ENCODE assay signal across 8 cellular contexts in genomic region chr2:118310016-118310877, GRCh38.
DNase-seq lines count a peak whose midpoint lies in the region; ATAC-seq, FAIRE-seq and TF ChIP-seq lines count a peak whose summit lies in the region.

No MANE protein-coding gene starts in this region.

- peak; percentile 68 to 83 for TF ChIP-seq POLR2A in H1 (IDR thresholded peaks at IDR 0.05; ENCODE audit: control extremely low read depth in 1 of 2, low read depth in 2 of 2, low read length in 2 of 2)

- H3K4me1 ChIP-seq in H1 (replicated peaks in 1 of 4; ENCODE audit: control insufficient read depth in 3 of 4, insufficient read depth in 4 of 4, low read length in 3 of 4) (peaks cover 0 to 18% (median 11%) of the 10 kb centered on the region in 4 experiments; a peak in 5 of 7 replicates), mucosa of rectum (ENCODE audit: control insufficient read depth in 2 of 2, insufficient read depth in 2 of 2, low read length in 2 of 2) (no peaks in the 10 kb centered on the region)

- H2BK120ac ChIP-seq in H1 (replicated peaks; ENCODE audit: low read depth, low read length): peak overlapping the region; percentile 58

- H4K20me1 ChIP-seq in H1 (replicated peaks in 1 of 2; ENCODE audit: control insufficient read depth in 1 of 2, insufficient read depth in 2 of 2, low read length in 2 of 2): no peaks in the 10 kb centered on the region

- no peak for FAIRE-seq in H1 (lab: Jason Lieb, UNC)

- peak; percentile 70 for ATAC-seq in GM19043 (IDR thresholded peaks at IDR 0.05; ENCODE audit: low read depth, unreplicated experiment)
- ATAC-seq in activated CD8-positive, alpha-beta T cell treated with anti-CD3 and anti-CD28 coated beads, Interleukin-2, amount 10 ng/mL, durations not matched to agents 7 days and 5 days: peak; percentile 80
- ATAC-seq in GM18867 (IDR thresholded peaks at IDR 0.05; ENCODE audit: unreplicated experiment): no peak

- CTCF ChIA-PET in AG04450 (lab: Charles Lee): no interaction called here
- CTCF ChIA-PET in activated CD8-positive, alpha-beta T cell treated with anti-CD3 and anti-CD28 coated beads, Interleukin-2, amount 10 ng/mL, durations not matched to agents 7 days and 5 days (lab: Charles Lee): no interaction called here
- CTCF ChIA-PET in H1 (lab: Charles Lee; ENCODE audit: partially characterized antibody): no interaction called here

- peak overlapping the region; percentile 86 for H4K8ac ChIP-seq in H1 (ENCODE audit: extremely low read depth, insufficient read depth, low read length)

- peaks cover 25% of the 10 kb centered on the region for H3K27me3 Mint-ChIP-seq in activated CD8-positive, alpha-beta T cell treated with anti-CD3 and anti-CD28 coated beads, Interleukin-2, amount 10 ng/mL, durations not matched to agents 7 days and 5 days (ENCODE audit: low read depth)

- no peak overlapping the region for H3K14ac ChIP-seq in H1 (ENCODE audit: insufficient read length)

- no peak overlapping the region for H2BK15ac ChIP-seq in H1 (ENCODE audit: low read length)

- no peaks in the 10 kb centered on the region for H3K79me2 ChIP-seq in H1 (ENCODE audit: control insufficient read depth in 1 of 2, insufficient read depth in 2 of 2, low read length in 2 of 2)

- POLR2A ChIA-PET in AG04450 (lab: Yijun Ruan, JAX): no interaction called here
- POLR2A ChIA-PET in activated CD8-positive, alpha-beta T cell treated with anti-CD3 and anti-CD28 coated beads, Interleukin-2, amount 10 ng/mL, durations not matched to agents 7 days and 5 days (lab: Charles Lee): interaction anchor here (1.0 kb wide), 1 partner anchor 14 kb away, joined by 3 read pairs; no protein-coding TSS in a partner anchor
- POLR2A ChIA-PET in H1 (lab: Charles Lee; ENCODE audit: partially characterized antibody): interaction anchor here (0.7 to 1.1 kb wide), 3 partner anchors 9 to 24 kb away, joined by 3 to 9 read pairs (median 4); no protein-coding TSS in a partner anchor

- peak overlapping the region; percentile 70 to 83 for H3K4me2 ChIP-seq in H1 (ENCODE audit: insufficient read depth in 1 of 2, low read depth in 2 of 2, low read length in 2 of 2)

- 2% methylated on average over 53 of the region's 57 CpGs; no CpG with 5 or more reads in 1 of the 2 experiments for WGBS in H1 (ENCODE audit: extremely low coverage in 1 of 2, insufficient coverage in 1 of 2, insufficient read length in 1 of 2, insufficient replicate concordance in 2 of 2, low coverage in 1 of 2, low lambda C conversion rate in 2 of 2, missing lambda C conversion rate in 1 of 2), 2 experiments

- H3K4me1 Mint-ChIP-seq in activated CD8-positive, alpha-beta T cell treated with anti-CD3 and anti-CD28 coated beads, Interleukin-2, amount 10 ng/mL, durations not matched to agents 7 days and 5 days (ENCODE audit: low read depth): peaks cover 11% of the 10 kb centered on the region

- H3K9ac ChIP-seq in H1 (replicated peaks in 1 of 4; ENCODE audit: extremely low read depth in 1 of 4, low read depth in 3 of 4, low read length in 3 of 4) (peak overlapping the region; percentile 54 to 88 (median 70)), mucosa of rectum (ENCODE audit: low read depth in 1 of 2, low read length in 2 of 2) (peak overlapping the region in 1 of 2 donors; percentile 50)

- H3K4me3 Mint-ChIP-seq in activated CD8-positive, alpha-beta T cell treated with anti-CD3 and anti-CD28 coated beads, Interleukin-2, amount 10 ng/mL, durations not matched to agents 7 days and 5 days: peak overlapping the region; percentile 75

- H2BK12ac ChIP-seq in H1 (ENCODE audit: low read depth, low read length): peak overlapping the region; percentile 68; the same call in 1 of the 2 replicates

- no peak for DNase-seq in AG04450 (ENCODE audit: low read depth, low spot score)
- peak; percentile 25 for DNase-seq in HPDE6-E6E7 (ENCODE audit: extremely low spot score)
- DNase-seq in activated CD8-positive, alpha-beta T cell treated with anti-CD3 and anti-CD28 coated beads, Interleukin-2, amount 10 ng/mL, durations not matched to agents 7 days and 5 days: peak; percentile 72
- DNase-seq in H1 (ENCODE audit: low read depth in 1 of 2, low spot score in 2 of 2): peak in 1 of 2 experiments; percentile 79
- DNase-seq in stimulated activated CD8-positive, alpha-beta memory T cell treated with anti-CD3 and anti-CD28 coated beads, Interleukin-4, amount 100 ng/mL, for 4 hours (ENCODE audit: low read depth in 2 of 2, low spot score in 1 of 2): peak; percentile 11 to 26

- no peak overlapping the region; the same call in 1 of the 2 replicates for H2BK20ac ChIP-seq in H1 (ENCODE audit: low read length)

- no peak for TF ChIP-seq CTCF in AG04450 (IDR thresholded peaks at IDR 0.05; ENCODE audit: low read depth, low read length)
- no peak for TF ChIP-seq CTCF in H1 (IDR thresholded peaks at IDR 0.05; ENCODE audit: control extremely low read depth in 1 of 3, insufficient read depth in 1 of 3, low read depth in 1 of 3, low read length in 3 of 3)

- peaks cover 3% of the 10 kb centered on the region for H3K36me3 Mint-ChIP-seq in activated CD8-positive, alpha-beta T cell treated with anti-CD3 and anti-CD28 coated beads, Interleukin-2, amount 10 ng/mL, durations not matched to agents 7 days and 5 days (ENCODE audit: low read depth)

- H3K27me3 ChIP-seq in AG04450 (ENCODE audit: control insufficient read depth, insufficient read depth, low read length) (peaks cover 15% of the 10 kb centered on the region), H1 (replicated peaks in 1 of 4; ENCODE audit: control insufficient read depth in 3 of 4, extremely low read depth in 1 of 4, insufficient read depth in 3 of 4, low read length in 3 of 4) (peaks cover 0 to 3% (median 0%) of the 10 kb centered on the region in 4 experiments; a peak in 3 of 7 replicates), mucosa of rectum (ENCODE audit: control insufficient read depth in 2 of 2, insufficient read depth in 2 of 2, low read length in 2 of 2) (peaks cover 4 to 11% of the 10 kb centered on the region in 2 donors)

- H3K9me3 Mint-ChIP-seq in activated CD8-positive, alpha-beta T cell treated with anti-CD3 and anti-CD28 coated beads, Interleukin-2, amount 10 ng/mL, durations not matched to agents 7 days and 5 days (ENCODE audit: insufficient read depth): no peaks in the 10 kb centered on the region

- peak overlapping the region; percentile 71 for H3K18ac ChIP-seq in H1 (ENCODE audit: extremely low read depth, low read length)

- H3K23ac ChIP-seq in H1 (ENCODE audit: insufficient read length): no peak overlapping the region

- H3K79me1 ChIP-seq in H1 (ENCODE audit: low read depth, low read length): no peaks in the 10 kb centered on the region; the same call in 1 of the 2 replicates

- H3K4ac ChIP-seq in H1 (replicated peaks; ENCODE audit: insufficient read length, low read depth, low read length): peak overlapping the region; percentile 49

- H3K56ac ChIP-seq in H1 (replicated peaks; ENCODE audit: insufficient read length, low read depth, low read length): peak overlapping the region; percentile 47

- H4K91ac ChIP-seq in H1 (replicated peaks; ENCODE audit: insufficient read length, low read length): peak overlapping the region; percentile 81

- peak overlapping the region; percentile 64 for H4K5ac ChIP-seq in H1 (ENCODE audit: insufficient read length, low read depth, low read length)

- H3K9me3 ChIP-seq in AG04450 (ENCODE audit: control insufficient read depth, insufficient read depth, low read length): no peaks in the 10 kb centered on the region; the same call in 1 of the 2 replicates
- no peaks in the 10 kb centered on the region for H3K9me3 ChIP-seq in H1 (ENCODE audit: insufficient read depth in 2 of 2, low read depth in 1 of 2, low read length in 1 of 2)
- no peaks in the 10 kb centered on the region for H3K9me3 ChIP-seq in mucosa of rectum (ENCODE audit: control insufficient read depth in 2 of 2, low read length in 2 of 2)

- H3K4me3 ChIP-seq in AG04450 (ENCODE audit: low read depth, low read length) (peak overlapping the region; percentile 54), H1 (ENCODE audit: extremely low read depth in 1 of 4, insufficient read depth in 2 of 4, low read depth in 3 of 4, low read length in 4 of 4) (peak overlapping the region; percentile 30 to 69 (median 50)), mucosa of rectum (ENCODE audit: low read length in 2 of 2) (peak overlapping the region; percentile 61 to 72)

- no peak for TF ChIP-seq RAD21 in H1 (IDR thresholded peaks at IDR 0.05 in 1 of 2, conservative IDR thresholded peaks at IDR 0.05 in 1 of 2; ENCODE audit: low read depth in 2 of 2, low read length in 2 of 2)

- H3K27ac ChIP-seq in AG04450 (ENCODE audit: low read depth, low read length) (no peak overlapping the region), H1 (ENCODE audit: low read depth, low read length) (peak overlapping the region; percentile 82), mucosa of rectum (ENCODE audit: low read depth in 2 of 2, low read length in 2 of 2) (no peak overlapping the region)

- peak overlapping the region; percentile 90 for H3K27ac Mint-ChIP-seq in activated CD8-positive, alpha-beta T cell treated with anti-CD3 and anti-CD28 coated beads, Interleukin-2, amount 10 ng/mL, durations not matched to agents 7 days and 5 days

- H2AK5ac ChIP-seq in H1 (ENCODE audit: low read depth, low read length): no peak overlapping the region; the same call in 1 of the 2 replicates

- H2AFZ ChIP-seq in H1 (ENCODE audit: low read length): no peak overlapping the region

- H3K36me3 ChIP-seq in H1 (ENCODE audit: control insufficient read depth in 2 of 4, insufficient read depth in 4 of 4, low read length in 3 of 4): no peaks in the 10 kb centered on the region
- no peaks in the 10 kb centered on the region for H3K36me3 ChIP-seq in mucosa of rectum (ENCODE audit: control insufficient read depth in 2 of 2, insufficient read depth in 2 of 2, low read length in 2 of 2)

- TF ChIP-seq EP300 in H1 (IDR thresholded peaks at IDR 0.05; ENCODE audit: borderline replicate concordance in 1 of 2, low read depth in 2 of 2, low read length in 2 of 2): no peak

- H3K23me2 ChIP-seq in H1 (ENCODE audit: low read depth, low read length): peaks cover 4% of the 10 kb centered on the region

- peak overlapping the region; percentile 67 for H2BK5ac ChIP-seq in H1 (ENCODE audit: low read depth, low read length)

TF ChIP-seq in H1, 55 proteins besides CTCF, POLR2A, EP300 and RAD21 (continues in another document):
- TF ChIP-seq SRF (IDR thresholded peaks at IDR 0.05; ENCODE audit: low read depth, low read length) (peak; percentile 68), POLR2AphosphoS5 (IDR thresholded peaks at IDR 0.05; ENCODE audit: low read depth, low read length) (peak; percentile 56), SP1 (IDR thresholded peaks at IDR 0.05; ENCODE audit: low read depth, low read length) (no peak; the same call in 1 of the 2 replicates), TBP (IDR thresholded peaks at IDR 0.05; ENCODE audit: low read depth, low read length) (peak; percentile 78; the same call in 1 of the 2 replicates), PHF8 (conservative IDR thresholded peaks at IDR 0.05; ENCODE audit: low read depth, low read length) (peak; percentile 70), RXRA (IDR thresholded peaks at IDR 0.05; ENCODE audit: insufficient read depth, low read depth, low read length) (no peak), ASH2L (IDR thresholded peaks at IDR 0.05; ENCODE audit: low read length) (peak; percentile 63), RBBP5 (IDR thresholded peaks at IDR 0.05; ENCODE audit: borderline replicate concordance, low read depth, low read length) (no peak; the same call in 1 of the 2 replicates), CBX5 (IDR thresholded peaks at IDR 0.05; ENCODE audit: low read depth, low read length) (no peak)
